Comparison of ENCODE assay signal across 19 cellular contexts in genomic region chr4:100842856-100843255, GRCh38.
"Had no signal": no experiment of that assay in that cellular context is flagged by ENCODE, and none has a peak within 500 bp of the region (broad histone marks: within the 10 kb centered on the region; RNA-seq: fewer than 3 reads in every experiment).

No MANE protein-coding gene starts in this region.

- DNase-seq: activated CD4-positive, alpha-beta T cell treated with anti-CD3 and anti-CD28 coated beads, Interleukin-2, amount 10 ng/mL, durations not matched to agents 7 days and 5 days; activated CD8-positive, alpha-beta memory T cell treated with anti-CD3 and anti-CD28 coated beads, Interleukin-2, amount 50 U/mL, for 48 hours; activated gamma-delta T cell; activated T-cell treated with anti-CD3 and anti-CD28 coated beads, Interleukin-2, amount 50 U/mL, for 72 hours; amniotic stem cell; body of pancreas; effector memory CD4-positive, alpha-beta T cell; gastrocnemius medialis; heart left ventricle; left cardiac atrium; midbrain; ovary; stimulated activated CD4-positive, alpha-beta T cell treated with anti-CD3 and anti-CD28 coated beads, Interleukin-4, amount 100 ng/mL, for 24 hours; stimulated activated naive CD4-positive, alpha-beta T cell; T-helper 2 cell had no signal

- H2AFZ ChIP-seq: neural progenitor cell had no signal

- H3K36me3 ChIP-seq: gastrocnemius medialis, heart left ventricle, neural progenitor cell, ovary, tibial nerve, vagina had no signal

- H3K4me3 ChIP-seq: body of pancreas, gastrocnemius medialis, heart left ventricle, lung, neural progenitor cell, ovary, tibial nerve, vagina had no signal

- H3K27me3 ChIP-seq: body of pancreas, gastrocnemius medialis, heart left ventricle, neural progenitor cell, ovary, tibial nerve, vagina had no signal

- H3K9ac ChIP-seq: neural progenitor cell had no signal

- H3K4me2 ChIP-seq: neural progenitor cell had no signal

- H3K9me3 ChIP-seq: body of pancreas, gastrocnemius medialis, heart left ventricle, ovary, tibial nerve, vagina had no signal

- H3K27ac ChIP-seq: body of pancreas, gastrocnemius medialis, heart left ventricle, neural progenitor cell, ovary, tibial nerve, vagina had no signal

- H3K4me1 ChIP-seq: body of pancreas, gastrocnemius medialis, heart left ventricle, neural progenitor cell, tibial nerve, vagina had no signal
